21 cellular contexts compared by ENCODE assay signal in the genomic region with DNA sequence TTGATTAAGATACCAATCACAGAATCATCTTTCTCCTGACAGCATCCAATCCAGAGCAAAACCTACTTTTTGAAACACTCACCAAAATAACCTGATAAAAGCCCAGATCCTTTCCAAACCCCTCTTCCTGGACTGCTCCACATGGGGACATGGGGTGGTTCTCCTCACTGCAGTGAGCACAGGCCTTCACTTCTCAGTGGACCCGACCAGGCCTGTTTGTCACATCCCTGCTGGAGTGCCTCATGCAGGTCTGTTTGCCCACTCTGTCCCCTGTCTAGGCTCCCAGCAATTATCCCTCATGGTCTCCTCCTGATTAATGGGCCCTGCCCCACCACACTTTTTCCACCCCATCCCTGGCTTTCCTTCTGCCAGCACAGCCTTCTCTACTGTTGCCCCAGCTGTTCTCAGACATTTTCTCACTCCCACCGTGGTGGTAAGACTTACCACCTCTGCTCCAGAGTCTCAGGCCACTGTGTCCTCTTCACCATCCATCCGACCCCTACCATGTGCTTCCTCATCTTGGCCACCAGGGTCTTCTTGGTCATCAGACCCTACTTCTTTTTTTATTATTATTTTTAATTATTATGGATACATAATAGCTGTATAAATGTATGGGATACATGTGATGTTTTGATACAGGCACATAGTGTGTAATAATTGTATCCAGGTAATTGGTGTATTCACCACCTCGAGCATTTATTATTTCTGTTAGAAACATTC. TPM values are rescaled to one million over a fixed set of nuclear protein-coding genes. Genes with fewer than 3 reads are reported as not detected.
DNase-seq lines count a peak whose midpoint lies in the region; ATAC-seq and TF ChIP-seq lines count a peak whose summit lies in the region.
"Had no signal": no experiment of that assay in that cellular context is flagged by ENCODE, and none has a peak within 500 bp of the region (broad histone marks: within the 10 kb centered on the region; RNA-seq: fewer than 3 reads in every experiment).

No MANE protein-coding gene starts in this region.

- H3K4me1 ChIP-seq in smooth muscle cell (ENCODE audit: low read depth) = no peaks in the 10 kb centered on the region
- H3K4me1 ChIP-seq in vagina = no peaks in the 10 kb centered on the region
- H3K4me1 ChIP-seq: SJSA1 had no signal

- H3K27me3 ChIP-seq in smooth muscle cell (ENCODE audit: low read depth) = no peaks in the 10 kb centered on the region
- no peaks in the 10 kb centered on the region for H3K27me3 ChIP-seq in vagina
- H3K27me3 ChIP-seq: SJSA1 had no signal

- no peak for TF ChIP-seq POLR2A in vagina (IDR thresholded peaks at IDR 0.05)

- ATAC-seq in T-helper 17 cell = no peak
- ATAC-seq in stimulated activated effector memory CD8-positive, alpha-beta T cell treated with anti-CD3 and anti-CD28 coated beads, Interleukin-12 subunit alpha, Interleukin-12 subunit beta, amount 100 ng/mL, for 72 hours = no peak

- H3K4me1 Mint-ChIP-seq in activated naive CD4-positive, alpha-beta T cell treated with anti-CD3 and anti-CD28 coated beads, Interleukin-2, amount 50 U/mL, for 24 hours = no peaks in the 10 kb centered on the region
- no peaks in the 10 kb centered on the region for H3K4me1 Mint-ChIP-seq in activated naive CD4-positive, alpha-beta T cell treated with anti-CD3 and anti-CD28 coated beads, Interleukin-2, amount 10 ng/mL, durations not matched to agents 7 days and 5 days
- H3K4me1 Mint-ChIP-seq in T-helper 17 cell = peaks cover 8% of the 10 kb centered on the region
- H3K4me1 Mint-ChIP-seq in stimulated activated effector memory CD8-positive, alpha-beta T cell treated with anti-CD3 and anti-CD28 coated beads, Interleukin-12 subunit alpha, Interleukin-12 subunit beta, amount 100 ng/mL, for 72 hours = no peaks in the 10 kb centered on the region

- no peaks in the 10 kb centered on the region for H3K79me2 ChIP-seq in smooth muscle cell (ENCODE audit: low read depth)

- peaks cover 10% of the 10 kb centered on the region for H3K36me3 Mint-ChIP-seq in activated naive CD4-positive, alpha-beta T cell treated with anti-CD3 and anti-CD28 coated beads, Interleukin-2, amount 50 U/mL, for 24 hours
- H3K36me3 Mint-ChIP-seq in activated naive CD4-positive, alpha-beta T cell treated with anti-CD3 and anti-CD28 coated beads, Interleukin-2, amount 10 ng/mL, durations not matched to agents 7 days and 5 days = peaks cover 20% of the 10 kb centered on the region
- peaks cover 2% of the 10 kb centered on the region for H3K36me3 Mint-ChIP-seq in T-helper 17 cell (ENCODE audit: low read depth)
- peaks cover 13% of the 10 kb centered on the region for H3K36me3 Mint-ChIP-seq in stimulated activated effector memory CD8-positive, alpha-beta T cell treated with anti-CD3 and anti-CD28 coated beads, Interleukin-12 subunit alpha, Interleukin-12 subunit beta, amount 100 ng/mL, for 72 hours

- 95% methylated on average over 4 of the region's 4 CpGs for WGBS in smooth muscle cell (ENCODE audit: low lambda C conversion rate)

- H3K36me3 ChIP-seq in smooth muscle cell (ENCODE audit: low read depth) = peaks cover 1% of the 10 kb centered on the region
- peaks cover 0 to 16% of the 10 kb centered on the region in 2 donors for H3K36me3 ChIP-seq in vagina

- H3K27ac ChIP-seq in smooth muscle cell (ENCODE audit: low read depth) = no peak overlapping the region
- no peak overlapping the region for H3K27ac ChIP-seq in vagina
- H3K27ac ChIP-seq: SJSA1 had no signal

- H3K9me3 Mint-ChIP-seq in activated naive CD4-positive, alpha-beta T cell treated with anti-CD3 and anti-CD28 coated beads, Interleukin-2, amount 50 U/mL, for 24 hours = no peaks in the 10 kb centered on the region
- H3K9me3 Mint-ChIP-seq in activated naive CD4-positive, alpha-beta T cell treated with anti-CD3 and anti-CD28 coated beads, Interleukin-2, amount 10 ng/mL, durations not matched to agents 7 days and 5 days = peaks cover 8% of the 10 kb centered on the region
- H3K9me3 Mint-ChIP-seq in stimulated activated effector memory CD8-positive, alpha-beta T cell treated with anti-CD3 and anti-CD28 coated beads, Interleukin-12 subunit alpha, Interleukin-12 subunit beta, amount 100 ng/mL, for 72 hours = peaks cover 7% of the 10 kb centered on the region

- no peaks in the 10 kb centered on the region for H3K27me3 Mint-ChIP-seq in activated naive CD4-positive, alpha-beta T cell treated with anti-CD3 and anti-CD28 coated beads, Interleukin-2, amount 50 U/mL, for 24 hours
- no peaks in the 10 kb centered on the region for H3K27me3 Mint-ChIP-seq in activated naive CD4-positive, alpha-beta T cell treated with anti-CD3 and anti-CD28 coated beads, Interleukin-2, amount 10 ng/mL, durations not matched to agents 7 days and 5 days
- H3K27me3 Mint-ChIP-seq in T-helper 17 cell = no peaks in the 10 kb centered on the region

- H4K20me1 ChIP-seq in smooth muscle cell (ENCODE audit: low read depth) = no peaks in the 10 kb centered on the region

- peak overlapping the region; percentile 2 for H3K27ac Mint-ChIP-seq in activated naive CD4-positive, alpha-beta T cell treated with anti-CD3 and anti-CD28 coated beads, Interleukin-2, amount 50 U/mL, for 24 hours
- H3K27ac Mint-ChIP-seq in activated naive CD4-positive, alpha-beta T cell treated with anti-CD3 and anti-CD28 coated beads, Interleukin-2, amount 10 ng/mL, durations not matched to agents 7 days and 5 days = no peak overlapping the region
- peak overlapping the region; percentile 10 for H3K27ac Mint-ChIP-seq in T-helper 17 cell
- peak overlapping the region; percentile 16 for H3K27ac Mint-ChIP-seq in stimulated activated effector memory CD8-positive, alpha-beta T cell treated with anti-CD3 and anti-CD28 coated beads, Interleukin-12 subunit alpha, Interleukin-12 subunit beta, amount 100 ng/mL, for 72 hours

- H3K4me3 ChIP-seq in fibroblast of pulmonary artery (replicated peaks; ENCODE audit: low read depth, low read length) = no peak overlapping the region
- H3K4me3 ChIP-seq in smooth muscle cell = no peak overlapping the region
- no peak overlapping the region for H3K4me3 ChIP-seq in vagina
- H3K4me3 ChIP-seq: SJSA1 had no signal

- H3K4me3 Mint-ChIP-seq in activated naive CD4-positive, alpha-beta T cell treated with anti-CD3 and anti-CD28 coated beads, Interleukin-2, amount 50 U/mL, for 24 hours = no peak overlapping the region
- H3K4me3 Mint-ChIP-seq in activated naive CD4-positive, alpha-beta T cell treated with anti-CD3 and anti-CD28 coated beads, Interleukin-2, amount 10 ng/mL, durations not matched to agents 7 days and 5 days = no peak overlapping the region
- H3K4me3 Mint-ChIP-seq in T-helper 17 cell = no peak overlapping the region
- no peak overlapping the region for H3K4me3 Mint-ChIP-seq in stimulated activated effector memory CD8-positive, alpha-beta T cell treated with anti-CD3 and anti-CD28 coated beads, Interleukin-12 subunit alpha, Interleukin-12 subunit beta, amount 100 ng/mL, for 72 hours

- H2AFZ ChIP-seq in smooth muscle cell (ENCODE audit: low read depth) = no peak overlapping the region

- CTCF ChIA-PET in activated naive CD4-positive, alpha-beta T cell treated with anti-CD3 and anti-CD28 coated beads, Interleukin-2, amount 10 ng/mL, durations not matched to agents 7 days and 5 days (lab: Charles Lee) = no interaction called here

- no peak overlapping the region for H3K4me2 ChIP-seq in smooth muscle cell

- H3K9me3 ChIP-seq in T-helper 17 cell (ENCODE audit: control insufficient read depth, low read length, poor library complexity, severe bottlenecking) = no peaks in the 10 kb centered on the region
- H3K9me3 ChIP-seq in smooth muscle cell (replicated peaks; ENCODE audit: low read depth) = no peaks in the 10 kb centered on the region
- H3K9me3 ChIP-seq in vagina = no peaks in the 10 kb centered on the region
- H3K9me3 ChIP-seq: SJSA1 had no signal

- peaks cover 4% of the 10 kb centered on the region for H3F3A ChIP-seq in smooth muscle cell (ENCODE audit: low read depth)

- peak; percentile 8 for TF ChIP-seq CTCF in fibroblast of pulmonary artery (IDR thresholded peaks at IDR 0.05; ENCODE audit: low read length, missing control alignments)
- no peak for TF ChIP-seq CTCF in smooth muscle cell (IDR thresholded peaks at IDR 0.05; ENCODE audit: borderline replicate concordance, insufficient read depth, poor library complexity, severe bottlenecking)
- TF ChIP-seq CTCF in vagina (IDR thresholded peaks at IDR 0.05) = no peak

- intact Hi-C loops in vagina (cut with DNase I) = no loop called here

- DNase-seq in activated naive CD4-positive, alpha-beta T cell treated with anti-CD3 and anti-CD28 coated beads, Interleukin-2, amount 10 ng/mL, durations not matched to agents 7 days and 5 days = no peak
- DNase-seq in T-helper 17 cell (no peak), fibroblast of pulmonary artery (ENCODE audit: low read depth) (no peak), smooth muscle cell (lab: John Stamatoyannopoulos, UW; ENCODE audit: unreplicated experiment) (no peak), vagina (ENCODE audit: extremely low spot score in 2 of 2) (no peak)
- no peak for DNase-seq in stimulated activated effector memory CD8-positive, alpha-beta T cell treated with anti-CD3 and anti-CD28 coated beads, Interleukin-12 subunit alpha, Interleukin-12 subunit beta, amount 100 ng/mL, for 72 hours (ENCODE audit: low spot score in 2 of 2)
- DNase-seq in activated CD8-positive, alpha-beta memory T cell treated with anti-CD3 and anti-CD28 coated beads for 24 hours = no peak
- DNase-seq: ACHN; activated effector memory CD4-positive, alpha-beta T cell treated with anti-CD3 and anti-CD28 coated beads, Interleukin-2, amount 50 U/mL, for 16 hours; DMS153; NCI-H2029 treated with DMSO at 0.1 percent for 48 hours; NCI-H526 treated with DMSO at 0.1 percent for 48 hours; occipital lobe; OCI-M1 had no signal

- H3K9ac ChIP-seq in smooth muscle cell (ENCODE audit: low read depth) = no peak overlapping the region

RNA-seq across cellular contexts. Expression of gene MRPL30, which starts 21.1 kb away (rescaled TPM):
- total RNA-seq in T-helper 17 cell = 10 to 100 TPM; 14.1 to 14.2 TPM
- 20.8 and 23.1 TPM in 2 replicates for total RNA-seq in smooth muscle cell
- polyA plus RNA-seq in smooth muscle cell = 16.5 and 18.8 TPM in 2 replicates
- 27.0 TPM for total RNA-seq in vagina

RNA-seq across cellular contexts. Expression of gene MITD1, which starts 21.3 kb away (rescaled TPM):
- total RNA-seq in T-helper 17 cell (10 to 100 TPM; 24.5 to 26.4 TPM), smooth muscle cell (53.5 and 60.2 TPM in 2 replicates), vagina (23.3 TPM)
- 31.5 and 38.6 TPM in 2 replicates for polyA plus RNA-seq in smooth muscle cell

RNA-seq across cellular contexts. Expression of gene LIPT1, which starts 47.4 kb away (rescaled TPM):
- total RNA-seq in T-helper 17 cell (10 to 100 TPM in 1 of 2 donors, 1 to 10 TPM in 1; 9.7 to 11.0 TPM), smooth muscle cell (1.5 and 4.7 TPM in 2 replicates), vagina (3.9 TPM)
- 1.9 and 3.0 TPM in 2 replicates for polyA plus RNA-seq in smooth muscle cell

RNA-seq across cellular contexts. Expression of gene TSGA10, which starts 47.4 kb away (rescaled TPM):
- total RNA-seq in T-helper 17 cell = 1 to 10 TPM; 7.7 to 8.3 TPM
- 1.3 and 30.4 TPM in 2 replicates for total RNA-seq in smooth muscle cell
- 1.1 and 3.4 TPM in 2 replicates for polyA plus RNA-seq in smooth muscle cell
- total RNA-seq in vagina = 3.7 TPM

RNA-seq across cellular contexts. Expression of gene LYG2, which starts 53.3 kb away (rescaled TPM):
- total RNA-seq in T-helper 17 cell = not detected
- total RNA-seq in smooth muscle cell = not detected in 2 replicates
- not detected in 2 replicates for polyA plus RNA-seq in smooth muscle cell
- not detected for total RNA-seq in vagina
- total RNA-seq: activated CD8-positive, alpha-beta memory T cell treated with anti-CD3 and anti-CD28 coated beads for 36 hours; bronchial epithelial cell; frontal cortex; occipital lobe; SJSA1; skeletal muscle tissue; urinary bladder had no signal
- polyA plus RNA-seq: urinary bladder had no signal
